In the genomic region with DNA sequence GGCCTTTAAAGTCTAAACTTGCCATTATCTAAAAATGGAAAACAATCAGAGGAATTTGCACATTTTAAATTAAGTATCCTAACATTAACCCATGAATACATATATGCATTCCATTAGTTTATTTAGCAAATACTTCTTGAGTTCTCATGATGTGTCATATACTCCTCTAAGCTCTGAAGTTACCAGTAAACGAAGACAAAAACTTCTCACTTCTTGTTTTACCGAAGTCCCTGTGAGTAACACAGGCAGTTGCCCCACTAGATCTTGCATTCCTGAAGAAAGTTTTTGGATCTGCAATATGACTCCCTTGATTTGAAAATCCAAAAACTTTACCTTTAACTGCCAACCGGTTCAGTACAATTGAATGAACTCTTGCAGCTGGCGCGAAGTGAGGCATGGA, we compare ENCODE assay signal across 30 cellular contexts.
DNase-seq lines count a peak whose midpoint lies in the region; ATAC-seq, FAIRE-seq and TF ChIP-seq lines count a peak whose summit lies in the region.
"Had no signal": no experiment of that assay in that cellular context is flagged by ENCODE, and none has a peak within 500 bp of the region (broad histone marks: within the 10 kb centered on the region; RNA-seq: fewer than 3 reads in every experiment).

No MANE protein-coding gene starts in this region.

- H3K79me2 ChIP-seq in astrocyte (ENCODE audit: insufficient read depth, low read length) (no peaks in the 10 kb centered on the region), smooth muscle cell (ENCODE audit: low read depth) (no peaks in the 10 kb centered on the region)

- H2AFZ ChIP-seq in astrocyte (ENCODE audit: low read depth, low read length) (no peak overlapping the region), smooth muscle cell (ENCODE audit: low read depth) (no peak overlapping the region)

- H3K27me3 ChIP-seq in breast epithelium (no peaks in the 10 kb centered on the region), astrocyte (ENCODE audit: insufficient read depth, low read length) (no peaks in the 10 kb centered on the region), smooth muscle cell (ENCODE audit: low read depth) (no peaks in the 10 kb centered on the region)
- H3K27me3 ChIP-seq: ovary, transverse colon had no signal

- H3K27ac ChIP-seq in breast epithelium (peak overlapping the region in 1 of 2 donors; percentile 62), astrocyte (ENCODE audit: low read depth, low read length) (peak overlapping the region; percentile 71), smooth muscle cell (ENCODE audit: low read depth) (no peak overlapping the region)
- H3K27ac ChIP-seq: HL-60, ovary, transverse colon, WERI-Rb-1 had no signal

- H3K9me3 ChIP-seq in breast epithelium: no peaks in the 10 kb centered on the region
- H3K9me3 ChIP-seq in astrocyte (ENCODE audit: insufficient read depth, low read depth, low read length): no peaks in the 10 kb centered on the region
- H3K9me3 ChIP-seq in smooth muscle cell (replicated peaks; ENCODE audit: low read depth): peaks cover 10% of the 10 kb centered on the region
- H3K9me3 ChIP-seq: ovary, transverse colon had no signal

- intact Hi-C loops in MCF 10A (cut with micrococcal nuclease): no loop called here
- intact Hi-C loops in breast epithelium (cut with DNase I; ENCODE audit: low total_unique reads): no loop called here
- intact Hi-C loops in activated CD8-positive, alpha-beta T cell treated with anti-CD3 and anti-CD28 coated beads for 36 hours (cut with micrococcal nuclease): no loop called here

- H4K20me1 ChIP-seq in astrocyte (ENCODE audit: insufficient read depth, low read length) (no peaks in the 10 kb centered on the region), smooth muscle cell (ENCODE audit: low read depth) (no peaks in the 10 kb centered on the region)

- POLR2A ChIA-PET in MCF 10A (lab: Yijun Ruan, JAX): interaction anchor here (1.1 kb wide), 2 partner anchors 14 to 230 kb away, joined by 3 read pairs; no protein-coding TSS in a partner anchor
- POLR2A ChIA-PET in activated CD8-positive, alpha-beta T cell treated with anti-CD3 and anti-CD28 coated beads for 36 hours (lab: Charles Lee): no interaction called here

- H3K27ac Mint-ChIP-seq in MCF 10A (ENCODE audit: low read depth, unreplicated experiment): no peak overlapping the region
- H3K27ac Mint-ChIP-seq in astrocyte (ENCODE audit: unreplicated experiment): peak overlapping the region; percentile 56
- H3K27ac Mint-ChIP-seq in activated CD8-positive, alpha-beta T cell treated with anti-CD3 and anti-CD28 coated beads for 36 hours: no peak overlapping the region
- H3K27ac Mint-ChIP-seq: activated CD8-positive, alpha-beta memory T cell treated with anti-CD3 and anti-CD28 coated beads, Interleukin-2, amount 10 ng/mL, durations not matched to agents 7 days and 5 days; CD8-positive, alpha-beta T cell; naive thymus-derived CD8-positive, alpha-beta T cell had no signal

- TF ChIP-seq CTCF in MCF 10A (IDR thresholded peaks at IDR 0.05; ENCODE audit: unreplicated experiment) (no peak), breast epithelium (IDR thresholded peaks at IDR 0.05) (no peak), astrocyte (IDR thresholded peaks at IDR 0.05; ENCODE audit: insufficient read depth, low read depth, low read length) (no peak), fibroblast of pulmonary artery (IDR thresholded peaks at IDR 0.05; ENCODE audit: low read length, missing control alignments) (no peak), smooth muscle cell (IDR thresholded peaks at IDR 0.05; ENCODE audit: borderline replicate concordance, insufficient read depth, poor library complexity, severe bottlenecking) (no peak)
- TF ChIP-seq CTCF in activated CD8-positive, alpha-beta T cell treated with anti-CD3 and anti-CD28 coated beads for 36 hours (IDR thresholded peaks at IDR 0.05): no peak

- no peak for TF ChIP-seq POLR2A in breast epithelium (IDR thresholded peaks at IDR 0.05)

- CTCF ChIA-PET in MCF 10A (lab: Yijun Ruan, JAX): interaction anchor here (0.6 to 1.9 kb wide), 2 partner anchors 10 to 489 kb away, joined by 4 to 6 read pairs; no protein-coding TSS in a partner anchor
- CTCF ChIA-PET in activated CD8-positive, alpha-beta T cell treated with anti-CD3 and anti-CD28 coated beads for 36 hours (lab: Charles Lee): no interaction called here

- no peaks in the 10 kb centered on the region for H3K36me3 Mint-ChIP-seq in MCF 10A (ENCODE audit: insufficient read depth, unreplicated experiment)
- no peaks in the 10 kb centered on the region for H3K36me3 Mint-ChIP-seq in astrocyte (ENCODE audit: low read depth, unreplicated experiment)
- H3K36me3 Mint-ChIP-seq in activated CD8-positive, alpha-beta T cell treated with anti-CD3 and anti-CD28 coated beads for 36 hours (ENCODE audit: low read depth): no peaks in the 10 kb centered on the region
- H3K36me3 Mint-ChIP-seq: activated CD8-positive, alpha-beta memory T cell treated with anti-CD3 and anti-CD28 coated beads, Interleukin-2, amount 10 ng/mL, durations not matched to agents 7 days and 5 days; CD8-positive, alpha-beta T cell; naive thymus-derived CD8-positive, alpha-beta T cell had no signal

- H3K4me1 ChIP-seq in breast epithelium: peaks cover 4 to 18% of the 10 kb centered on the region in 2 donors
- H3K4me1 ChIP-seq in astrocyte (ENCODE audit: insufficient read depth, low read length): peaks cover 34% of the 10 kb centered on the region
- H3K4me1 ChIP-seq in smooth muscle cell (ENCODE audit: low read depth): no peaks in the 10 kb centered on the region
- H3K4me1 ChIP-seq: transverse colon had no signal

- BruUV-seq in MCF 10A (replicated peaks; lab: Mats Ljungman, UMichigan): no TSS peak

- H3K4me1 Mint-ChIP-seq in MCF 10A (ENCODE audit: insufficient read depth, unreplicated experiment): peaks cover 39% of the 10 kb centered on the region
- H3K4me1 Mint-ChIP-seq in astrocyte (ENCODE audit: low read depth, unreplicated experiment): peaks cover 34% of the 10 kb centered on the region
- H3K4me1 Mint-ChIP-seq in activated CD8-positive, alpha-beta T cell treated with anti-CD3 and anti-CD28 coated beads for 36 hours (ENCODE audit: low read depth): no peaks in the 10 kb centered on the region
- H3K4me1 Mint-ChIP-seq: activated CD8-positive, alpha-beta memory T cell treated with anti-CD3 and anti-CD28 coated beads, Interleukin-2, amount 10 ng/mL, durations not matched to agents 7 days and 5 days; naive thymus-derived CD8-positive, alpha-beta T cell had no signal

- FAIRE-seq in astrocyte (lab: Jason Lieb, UNC): no peak
- FAIRE-seq: endometrium, GM12878, small intestine had no signal

- H3F3A ChIP-seq in smooth muscle cell (ENCODE audit: low read depth): no peaks in the 10 kb centered on the region

- H3K4me3 Mint-ChIP-seq in MCF 10A (ENCODE audit: unreplicated experiment) (no peak overlapping the region), astrocyte (ENCODE audit: unreplicated experiment) (no peak overlapping the region)
- H3K4me3 Mint-ChIP-seq in activated CD8-positive, alpha-beta T cell treated with anti-CD3 and anti-CD28 coated beads for 36 hours: no peak overlapping the region
- H3K4me3 Mint-ChIP-seq: activated CD8-positive, alpha-beta memory T cell treated with anti-CD3 and anti-CD28 coated beads, Interleukin-2, amount 10 ng/mL, durations not matched to agents 7 days and 5 days; CD8-positive, alpha-beta T cell; naive thymus-derived CD8-positive, alpha-beta T cell had no signal

- peaks cover 13% of the 10 kb centered on the region for H3K9me3 Mint-ChIP-seq in MCF 10A (ENCODE audit: unreplicated experiment)
- peaks cover 4% of the 10 kb centered on the region for H3K9me3 Mint-ChIP-seq in astrocyte (ENCODE audit: unreplicated experiment)
- H3K9me3 Mint-ChIP-seq in activated CD8-positive, alpha-beta T cell treated with anti-CD3 and anti-CD28 coated beads for 36 hours: peaks cover 2% of the 10 kb centered on the region

- no peak for ATAC-seq in GM21723 (IDR thresholded peaks at IDR 0.05; ENCODE audit: unreplicated experiment)
- ATAC-seq in activated CD8-positive, alpha-beta T cell treated with anti-CD3 and anti-CD28 coated beads for 36 hours: no peak
- ATAC-seq: activated CD8-positive, alpha-beta memory T cell treated with anti-CD3 and anti-CD28 coated beads, Interleukin-2, amount 10 ng/mL, durations not matched to agents 7 days and 5 days; CD8-positive, alpha-beta T cell; GM12878; naive thymus-derived CD8-positive, alpha-beta T cell; Right ventricle myocardium inferior had no signal

- H3K4me3 ChIP-seq in breast epithelium (no peak overlapping the region), astrocyte (ENCODE audit: insufficient read depth, low read depth, low read length) (no peak overlapping the region), fibroblast of pulmonary artery (replicated peaks; ENCODE audit: low read depth, low read length) (no peak overlapping the region), smooth muscle cell (no peak overlapping the region)
- H3K4me3 ChIP-seq: GM12878, ovary, transverse colon had no signal

- 74% methylated on average over 5 of the region's 5 CpGs for WGBS in smooth muscle cell (ENCODE audit: low lambda C conversion rate)

- H3K9ac ChIP-seq in astrocyte (ENCODE audit: low read length): no peak overlapping the region
- no peak overlapping the region for H3K9ac ChIP-seq in smooth muscle cell (ENCODE audit: low read depth)

- H3K4me2 ChIP-seq in astrocyte (ENCODE audit: low read length): peak overlapping the region; percentile 58
- peak overlapping the region; percentile 25 for H3K4me2 ChIP-seq in smooth muscle cell

- H3K27me3 Mint-ChIP-seq in MCF 10A (ENCODE audit: insufficient read depth, unreplicated experiment) (no peaks in the 10 kb centered on the region), astrocyte (ENCODE audit: low read depth, unreplicated experiment) (no peaks in the 10 kb centered on the region)
- no peaks in the 10 kb centered on the region for H3K27me3 Mint-ChIP-seq in activated CD8-positive, alpha-beta T cell treated with anti-CD3 and anti-CD28 coated beads for 36 hours
- H3K27me3 Mint-ChIP-seq: activated CD8-positive, alpha-beta memory T cell treated with anti-CD3 and anti-CD28 coated beads, Interleukin-2, amount 10 ng/mL, durations not matched to agents 7 days and 5 days; naive thymus-derived CD8-positive, alpha-beta T cell had no signal

- no peaks in the 10 kb centered on the region for H3K36me3 ChIP-seq in breast epithelium
- H3K36me3 ChIP-seq in astrocyte (ENCODE audit: insufficient read depth, low read length): no peaks in the 10 kb centered on the region
- H3K36me3 ChIP-seq in smooth muscle cell (ENCODE audit: low read depth): no peaks in the 10 kb centered on the region
- H3K36me3 ChIP-seq: ovary, transverse colon, WERI-Rb-1 had no signal

- DNase-seq in MCF 10A (ENCODE audit: unreplicated experiment): peak; percentile 7
- no peak for DNase-seq in breast epithelium (ENCODE audit: low spot score in 2 of 2)
- DNase-seq in astrocyte (ENCODE audit: low read depth): peak; percentile 78
- peak; percentile 24 for DNase-seq in fibroblast of pulmonary artery (ENCODE audit: low read depth)
- no peak for DNase-seq in smooth muscle cell (lab: John Stamatoyannopoulos, UW; ENCODE audit: unreplicated experiment)
- DNase-seq in germinal center (ENCODE audit: low spot score): no peak
- DNase-seq in activated CD8-positive, alpha-beta T cell treated with anti-CD3 and anti-CD28 coated beads for 36 hours: no peak
- DNase-seq: activated CD4-positive, alpha-beta T cell treated with anti-CD3 and anti-CD28 coated beads, Interleukin-2, amount 50 U/mL, for 1 hour; activated CD8-positive, alpha-beta memory T cell treated with anti-CD3 and anti-CD28 coated beads, Interleukin-2, amount 10 ng/mL, durations not matched to agents 7 days and 5 days; activated T-cell treated with anti-CD3 and anti-CD28 coated beads, Interleukin-2, amount 50 U/mL, for 48 hours; CD8-positive, alpha-beta T cell; cortex of kidney; glutamatergic neuron; islet precursor cell; midbrain; naive thymus-derived CD8-positive, alpha-beta T cell; NCI-H2081 treated with DMSO at 0.1 percent for 48 hours; NCI-H345; NCI-H774; ovary; retina; small intestine; stimulated activated CD4-positive, alpha-beta T cell treated with anti-CD3 and anti-CD28 coated beads, Interleukin-1b, Interleukin-23, amount 100 ng/mL, for 48 hours; transverse colon; WERI-Rb-1 had no signal

Comparison
In these comparisons a context has a peak if more than half of its experiments do, and no peak if none do; other contexts are left out.
1. DNase-seq: peak in MCF 10A (single experiment), astrocyte (single experiment) and fibroblast of pulmonary artery (single experiment); none in breast epithelium (0 of 2), smooth muscle cell (single experiment), germinal center (single experiment) and activated CD8-positive, alpha-beta T cell treated with anti-CD3 and anti-CD28 coated beads for 36 hours (single experiment).